In genomic region chr4:2910409-2910808, GRCh38 we compare ENCODE assay signal across 2 cellular contexts.
TF ChIP-seq lines count a peak whose summit lies in the region.

No MANE protein-coding gene starts in this region.

TF ChIP-seq in GM12878, 131 proteins besides CTCF, POLR2A, EP300 and RAD21:
- peak; percentile 19; the same call in 1 of the 2 replicates for TF ChIP-seq SMC3 (IDR thresholded peaks at IDR 0.05; ENCODE audit: borderline replicate concordance, low read length)
- no peak for TF ChIP-seq BCLAF1 (IDR thresholded peaks at IDR 0.05)

TF ChIP-seq in HepG2, 621 proteins besides CTCF, POLR2A, EP300 and RAD21:
- no peak for TF ChIP-seq ZNF20 (CRISPR knock-in tag; IDR thresholded peaks at IDR 0.05)
- no peak for TF ChIP-seq ZNF549 (CRISPR knock-in tag; IDR thresholded peaks at IDR 0.05)
- no peak for TF ChIP-seq HDAC2 (CRISPR knock-in tag; IDR thresholded peaks at IDR 0.05)
- TF ChIP-seq GATAD1 (CRISPR knock-in tag; IDR thresholded peaks at IDR 0.05), result no peak
- TF ChIP-seq ZNF326 (CRISPR knock-in tag; IDR thresholded peaks at IDR 0.05; ENCODE audit: borderline replicate concordance), result no peak
- TF ChIP-seq CBX2 (IDR thresholded peaks at IDR 0.05; ENCODE audit: low read depth, low read length), result no peak
- TF ChIP-seq CBX2 (CRISPR knock-in tag; IDR thresholded peaks at IDR 0.05; ENCODE audit: low read depth), result no peak
- TF ChIP-seq YY1 (IDR thresholded peaks at IDR 0.05; ENCODE audit: insufficient read depth, insufficient replicate concordance, low read depth, low read length), result no peak
- TF ChIP-seq ZEB1 (IDR thresholded peaks at IDR 0.05; ENCODE audit: insufficient replicate concordance, low read depth), result no peak
- TF ChIP-seq REST (IDR thresholded peaks at IDR 0.05; ENCODE audit: borderline replicate concordance in 1 of 2, low read depth in 1 of 2, low read length in 2 of 2), result no peak
- TF ChIP-seq RXRA (CRISPR knock-in tag; IDR thresholded peaks at IDR 0.05), result no peak
- no peak for TF ChIP-seq TRIM22 (IDR thresholded peaks at IDR 0.05)
- TF ChIP-seq ZBTB21 (CRISPR knock-in tag; IDR thresholded peaks at IDR 0.05), result no peak
- TF ChIP-seq ZNF142 (CRISPR knock-in tag; IDR thresholded peaks at IDR 0.05), result no peak
- no peak for TF ChIP-seq TP53 (CRISPR knock-in tag; conservative IDR thresholded peaks at IDR 0.05)
- no peak for TF ChIP-seq EZH2 (conservative IDR thresholded peaks at IDR 0.05; ENCODE audit: low read depth, low read length)
- TF ChIP-seq ZIK1 (CRISPR knock-in tag; IDR thresholded peaks at IDR 0.05; ENCODE audit: borderline replicate concordance, low read depth), result no peak
- no peak for TF ChIP-seq ZNF280B (CRISPR knock-in tag; IDR thresholded peaks at IDR 0.05; ENCODE audit: borderline replicate concordance)
